15 cellular contexts compared by ENCODE assay signal in the genomic region with DNA sequence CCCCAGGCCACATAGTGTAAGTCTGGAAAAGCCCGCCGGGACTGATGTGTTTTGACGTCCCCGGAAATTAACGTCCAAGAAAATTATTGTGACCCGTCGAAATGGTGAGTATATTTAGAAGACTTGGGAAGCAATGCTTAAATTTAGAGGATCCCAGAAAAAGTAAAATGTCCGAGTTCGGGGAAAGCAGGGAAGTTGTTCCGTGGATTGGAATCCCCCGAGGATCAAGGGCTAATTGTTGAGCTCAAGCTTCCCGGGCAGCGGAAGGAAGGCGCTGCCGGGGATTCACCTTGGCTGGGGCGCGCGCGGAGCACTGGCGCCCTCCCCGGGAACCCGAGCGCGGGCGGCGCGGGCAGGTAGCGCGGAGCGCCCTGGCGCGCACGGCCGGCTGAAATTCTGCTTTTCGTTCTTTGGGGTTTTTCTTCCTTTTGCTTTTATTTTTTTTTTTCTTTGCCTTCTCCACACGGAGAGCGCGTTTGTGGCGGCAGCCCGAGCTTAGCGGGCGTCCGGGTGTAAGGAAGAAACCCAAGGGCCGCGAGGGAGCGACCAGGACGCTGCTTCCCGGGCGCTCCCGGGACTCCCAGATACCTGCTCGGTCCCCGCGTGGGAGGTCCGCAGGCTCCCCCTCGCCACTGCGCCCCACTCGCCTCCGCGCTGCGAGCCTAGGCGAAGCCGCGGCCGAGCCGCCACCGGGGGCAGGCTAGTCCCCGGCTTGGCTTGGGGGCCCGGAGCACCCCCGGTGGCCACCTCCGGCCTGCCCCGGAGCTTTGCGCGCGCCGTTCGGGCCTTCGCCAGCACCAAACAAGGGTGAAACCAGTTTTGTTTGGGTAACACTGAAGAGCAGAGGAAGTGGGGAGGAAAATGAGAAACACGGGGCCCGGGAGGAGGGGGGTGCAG. TPM values are rescaled to one million over a fixed set of nuclear protein-coding genes. Genes with fewer than 3 reads are reported as not detected.
DNase-seq lines count a peak whose midpoint lies in the region; ATAC-seq and TF ChIP-seq lines count a peak whose summit lies in the region.
"Had no signal": no experiment of that assay in that cellular context is flagged by ENCODE, and none has a peak within 500 bp of the region (broad histone marks: within the 10 kb centered on the region; RNA-seq: fewer than 3 reads in every experiment).

No MANE protein-coding gene starts in this region.

- no peaks in the 10 kb centered on the region for H3K9me3 Mint-ChIP-seq in activated T-cell treated with anti-CD3 and anti-CD28 coated beads, Interleukin-2, amount 50 U/mL, for 24 hours
- H3K9me3 Mint-ChIP-seq: effector memory CD8-positive, alpha-beta T cell had no signal

- peak overlapping the region; percentile 58 for H3K4me3 Mint-ChIP-seq in activated T-cell treated with anti-CD3 and anti-CD28 coated beads, Interleukin-2, amount 50 U/mL, for 24 hours
- H3K4me3 Mint-ChIP-seq: effector memory CD8-positive, alpha-beta T cell had no signal

- H3K9ac ChIP-seq in smooth muscle cell (ENCODE audit: low read depth) (peak overlapping the region; percentile 62), SK-N-SH (no peak overlapping the region)

- H3K27ac ChIP-seq in RWPE1 = no peak overlapping the region
- H3K27ac ChIP-seq in hepatocyte = peak overlapping the region; percentile 92
- H3K27ac ChIP-seq in smooth muscle cell (ENCODE audit: low read depth) = peak overlapping the region; percentile 88
- no peak overlapping the region; a peak in 1 of 4 replicates for H3K27ac ChIP-seq in SK-N-SH (ENCODE audit: low read depth in 2 of 2, low read length in 1 of 2)
- H3K27ac ChIP-seq: HL-60, tibial artery had no signal

- H3K27me3 ChIP-seq in hepatocyte (peaks cover 58% of the 10 kb centered on the region), smooth muscle cell (ENCODE audit: low read depth) (no peaks in the 10 kb centered on the region), SK-N-SH (ENCODE audit: insufficient read depth) (peaks cover 82% of the 10 kb centered on the region)

- TF ChIP-seq RAD21 in SK-N-SH (IDR thresholded peaks at IDR 0.05; ENCODE audit: low read length) = no peak

- H3K27ac Mint-ChIP-seq in activated T-cell treated with anti-CD3 and anti-CD28 coated beads, Interleukin-2, amount 50 U/mL, for 24 hours = no peak overlapping the region
- H3K27ac Mint-ChIP-seq: effector memory CD8-positive, alpha-beta T cell had no signal

- no peaks in the 10 kb centered on the region for H3K9me2 ChIP-seq in hepatocyte (replicated peaks; ENCODE audit: insufficient read depth)
- H3K9me2 ChIP-seq in SK-N-SH = no peaks in the 10 kb centered on the region

- ATAC-seq in GM18867 (IDR thresholded peaks at IDR 0.05; ENCODE audit: unreplicated experiment) = no peak
- ATAC-seq: effector memory CD8-positive, alpha-beta T cell had no signal

- no peak for DNase-seq in activated T-cell treated with anti-CD3 and anti-CD28 coated beads, Interleukin-2, amount 50 U/mL, for 24 hours
- no peak for DNase-seq in activated T-cell treated with anti-CD3 and anti-CD28 coated beads, Interleukin-2, amount 50 U/mL, for 1 hour
- no peak for DNase-seq in RWPE1 (ENCODE audit: low spot score)
- DNase-seq in hepatocyte (ENCODE audit: low spot score) = peak; percentile 60
- DNase-seq in smooth muscle cell (lab: John Stamatoyannopoulos, UW; ENCODE audit: unreplicated experiment) = no peak
- no peak for DNase-seq in EL
- no peak for DNase-seq in SK-N-SH
- DNase-seq: activated gamma-delta T cell; effector memory CD8-positive, alpha-beta T cell; NCI-H1092; tibial artery had no signal

- no peak for TF ChIP-seq EP300 in SK-N-SH (IDR thresholded peaks at IDR 0.05; ENCODE audit: borderline replicate concordance in 1 of 2, low read depth in 1 of 2, low read length in 1 of 2)

- H3K36me3 Mint-ChIP-seq in activated T-cell treated with anti-CD3 and anti-CD28 coated beads, Interleukin-2, amount 50 U/mL, for 24 hours (ENCODE audit: low read depth) = no peaks in the 10 kb centered on the region

- WGBS in hepatocyte (ENCODE audit: low lambda C conversion rate, missing lambda C conversion rate) = 3% methylated on average over 73 of the region's 79 CpGs
- WGBS in smooth muscle cell (ENCODE audit: low lambda C conversion rate) = 6% methylated on average over 79 of the region's 79 CpGs
- 3% methylated on average over 70 of the region's 79 CpGs for WGBS in SK-N-SH (ENCODE audit: low lambda C conversion rate)

- H3K27me3 Mint-ChIP-seq in activated T-cell treated with anti-CD3 and anti-CD28 coated beads, Interleukin-2, amount 50 U/mL, for 24 hours = peaks cover 81% of the 10 kb centered on the region

- H3K4me3 ChIP-seq in hepatocyte (peak overlapping the region; percentile 43), smooth muscle cell (peak overlapping the region; percentile 87), SK-N-SH (ENCODE audit: low read depth in 2 of 2, low read length in 1 of 2) (peak overlapping the region in 1 of 2 experiments; percentile 19; a peak in 1 of 4 replicates)
- H3K4me3 ChIP-seq: tibial artery had no signal

- H3K4me1 ChIP-seq in hepatocyte (ENCODE audit: insufficient read depth) = peaks cover 21% of the 10 kb centered on the region
- H3K4me1 ChIP-seq in smooth muscle cell (ENCODE audit: low read depth) = peaks cover 29% of the 10 kb centered on the region
- H3K4me1 ChIP-seq in SK-N-SH (ENCODE audit: control insufficient read depth in 1 of 2, insufficient read depth in 2 of 2, low read depth in 1 of 2, low read length in 1 of 2) = no peaks in the 10 kb centered on the region; a peak in 1 of 4 replicates

- peaks cover 7% of the 10 kb centered on the region for H3F3A ChIP-seq in smooth muscle cell (ENCODE audit: low read depth)
- H3F3A ChIP-seq in SK-N-SH (replicated peaks; ENCODE audit: insufficient read depth) = peaks cover 8% of the 10 kb centered on the region

- TF ChIP-seq CTCF in RWPE1 (conservative IDR thresholded peaks at IDR 0.05; ENCODE audit: low read depth) = peak; percentile 40
- TF ChIP-seq CTCF in hepatocyte (IDR thresholded peaks at IDR 0.05; ENCODE audit: poor library complexity) = peak; percentile 35
- peak; percentile 7 for TF ChIP-seq CTCF in smooth muscle cell (IDR thresholded peaks at IDR 0.05; ENCODE audit: borderline replicate concordance, insufficient read depth, poor library complexity, severe bottlenecking)
- no peak for TF ChIP-seq CTCF in SK-N-SH (IDR thresholded peaks at IDR 0.05)

- no peak overlapping the region for H2AFZ ChIP-seq in hepatocyte
- peak overlapping the region; percentile 36 for H2AFZ ChIP-seq in smooth muscle cell (ENCODE audit: low read depth)
- no peak overlapping the region for H2AFZ ChIP-seq in SK-N-SH (ENCODE audit: low read depth)

- H3K4me2 ChIP-seq in hepatocyte (peak overlapping the region; percentile 92), smooth muscle cell (peak overlapping the region; percentile 99), SK-N-SH (no peak overlapping the region)

- H3K4me1 Mint-ChIP-seq in activated T-cell treated with anti-CD3 and anti-CD28 coated beads, Interleukin-2, amount 50 U/mL, for 24 hours (ENCODE audit: low read depth) = peaks cover 38% of the 10 kb centered on the region

- H4K20me1 ChIP-seq in hepatocyte (ENCODE audit: insufficient read depth, poor library complexity, severe bottlenecking) = no peaks in the 10 kb centered on the region
- H4K20me1 ChIP-seq in smooth muscle cell (ENCODE audit: low read depth) = peaks cover 4% of the 10 kb centered on the region
- H4K20me1 ChIP-seq in SK-N-SH (ENCODE audit: insufficient read depth) = no peaks in the 10 kb centered on the region

- CTCF ChIA-PET in RWPE1 (lab: Yijun Ruan, JAX) (interaction anchor here (0.5 to 13.6 kb wide), 8 partner anchors 9 to 491 kb away, joined by 3 to 293 read pairs (median 3); no protein-coding TSS in a partner anchor), SK-N-SH (lab: Yijun Ruan, JAX) (interaction anchor here (0.8 to 25.3 kb wide), 11 partner anchors 7 to 491 kb away, joined by 3 to 1098 read pairs (median 6); a partner anchor contains a TSS)

- POLR2A ChIA-PET in RWPE1 (lab: Yijun Ruan, JAX; ENCODE audit: low non-redundant PET) (no interaction called here), SK-N-SH (lab: Yijun Ruan, JAX) (interaction anchor here (1.0 to 1.1 kb wide), 2 partner anchors 16 to 107 kb away, joined by 3 read pairs; no protein-coding TSS in a partner anchor)

- no peaks in the 10 kb centered on the region for H3K9me3 ChIP-seq in hepatocyte (ENCODE audit: low read depth)
- no peaks in the 10 kb centered on the region for H3K9me3 ChIP-seq in smooth muscle cell (replicated peaks; ENCODE audit: low read depth)
- no peaks in the 10 kb centered on the region for H3K9me3 ChIP-seq in SK-N-SH
- H3K9me3 ChIP-seq: tibial artery had no signal

- H3K36me3 ChIP-seq in hepatocyte (replicated peaks; ENCODE audit: insufficient read depth, low read depth) = no peaks in the 10 kb centered on the region
- H3K36me3 ChIP-seq in smooth muscle cell (ENCODE audit: low read depth) = no peaks in the 10 kb centered on the region
- H3K36me3 ChIP-seq in SK-N-SH (replicated peaks in 1 of 2; ENCODE audit: control insufficient read depth in 1 of 2, insufficient read depth in 2 of 2, low read length in 1 of 2) = no peaks in the 10 kb centered on the region
- H3K36me3 ChIP-seq: tibial artery had no signal

- H3K79me2 ChIP-seq in hepatocyte = peaks cover 73% of the 10 kb centered on the region
- H3K79me2 ChIP-seq in smooth muscle cell (ENCODE audit: low read depth) = peaks cover 53% of the 10 kb centered on the region
- no peaks in the 10 kb centered on the region for H3K79me2 ChIP-seq in SK-N-SH (ENCODE audit: insufficient read depth)

TF ChIP-seq in SK-N-SH, 30 proteins besides CTCF, POLR2A, EP300 and RAD21:
- TF ChIP-seq TCF12 (IDR thresholded peaks at IDR 0.05) (no peak), CHD2 (IDR thresholded peaks at IDR 0.05; ENCODE audit: low read length, partially characterized antibody) (no peak)

RNA-seq across cellular contexts. Expression of a gene that starts 4.7 kb away (rescaled TPM):
- total RNA-seq in hepatocyte = 1,323 and 1,507 TPM in 2 replicates
- polyA plus RNA-seq in hepatocyte = 2,911 and 3,175 TPM in 2 replicates
- 2,086 and 2,274 TPM in 2 replicates for total RNA-seq in smooth muscle cell
- 3,825 and 3,877 TPM in 2 replicates for polyA plus RNA-seq in smooth muscle cell
- polyA plus RNA-seq in SK-N-SH (2012; rRNA removed) = 0.05 TPM in 1 of 2 replicates, not detected in the other
- 0.03 and 0.04 TPM in 2 replicates for polyA plus RNA-seq in SK-N-SH (2012; cell fraction: cytosol; rRNA removed)
- not detected in 2 replicates for polyA plus RNA-seq in SK-N-SH (2012; cell fraction: nucleus; rRNA removed)

RNA-seq across cellular contexts. Expression of a gene that starts 17.1 kb away (rescaled TPM):
- total RNA-seq in hepatocyte (not detected in 2 replicates), smooth muscle cell (not detected in 2 replicates)
- polyA plus RNA-seq in hepatocyte (not detected in 2 replicates), smooth muscle cell (not detected in 2 replicates), SK-N-SH (2012; rRNA removed) (not detected in 2 replicates)
- polyA plus RNA-seq in SK-N-SH (2012; cell fraction: cytosol; rRNA removed) = not detected in 2 replicates
- polyA plus RNA-seq in SK-N-SH (2012; cell fraction: nucleus; rRNA removed) = not detected in 2 replicates
- total RNA-seq: myocyte had no signal
- polyA plus RNA-seq: BJ had no signal

RNA-seq across cellular contexts. Expression of a gene that starts 27.7 kb away (rescaled TPM):
- total RNA-seq in hepatocyte (0.92 and 2.6 TPM in 2 replicates), smooth muscle cell (not detected in 2 replicates)
- polyA plus RNA-seq in hepatocyte (5.6 and 15.3 TPM in 2 replicates), smooth muscle cell (not detected in 2 replicates), SK-N-SH (2012; rRNA removed) (not detected in 2 replicates)
- polyA plus RNA-seq in SK-N-SH (2012; cell fraction: cytosol; rRNA removed) = not detected in 2 replicates
- not detected in 2 replicates for polyA plus RNA-seq in SK-N-SH (2012; cell fraction: nucleus; rRNA removed)
- total RNA-seq: myocyte had no signal
- polyA plus RNA-seq: BJ had no signal

Comparison
In these comparisons a context has a peak if more than half of its experiments do, and no peak if none do; other contexts are left out.
1. H3K27ac ChIP-seq: peak in hepatocyte (single experiment) and smooth muscle cell (single experiment); none in RWPE1 (single experiment) and SK-N-SH (0 of 2).
2. RNA of a gene that starts 4.7 kb away (polyA plus RNA-seq): 3,825 to 3,877 TPM in smooth muscle cell and 2,911 to 3,175 TPM in hepatocyte; 0.03 to 0.05 TPM in SK-N-SH; every median in the first group is over 1,000 times any median in the second.